13 cellular contexts compared by ENCODE assay signal in genomic region chr1:225995919-225996864, GRCh38. TPM values are rescaled to one million over a fixed set of nuclear protein-coding genes. Genes with fewer than 3 reads are reported as not detected.
DNase-seq lines count a peak whose midpoint lies in the region; ATAC-seq, FAIRE-seq and TF ChIP-seq lines count a peak whose summit lies in the region.
"Had no signal": no experiment of that assay in that cellular context is flagged by ENCODE, and none has a peak within 500 bp of the region (broad histone marks: within the 10 kb centered on the region; RNA-seq: fewer than 3 reads in every experiment).

No MANE protein-coding gene starts in this region.

- TF ChIP-seq CTCF in A549 (IDR thresholded peaks at IDR 0.05) (no peak), GM06990 (IDR thresholded peaks at IDR 0.05; ENCODE audit: insufficient read depth, low read length, poor library complexity, severe bottlenecking) (no peak), WTC11 (IDR thresholded peaks at IDR 0.05) (no peak), hepatocyte (IDR thresholded peaks at IDR 0.05; ENCODE audit: poor library complexity) (no peak), gastrocnemius medialis (IDR thresholded peaks at IDR 0.05 in 4 of 5, conservative IDR thresholded peaks at IDR 0.05 in 1 of 5) (no peak), sigmoid colon (IDR thresholded peaks at IDR 0.05) (no peak)

- no peak overlapping the region for H3K4me3 Mint-ChIP-seq in WTC11

- TF ChIP-seq POLR2A in A549 (IDR thresholded peaks at IDR 0.05; ENCODE audit: low read length) (no peak), gastrocnemius medialis (IDR thresholded peaks at IDR 0.05) (no peak), sigmoid colon (IDR thresholded peaks at IDR 0.05) (no peak)

- TF ChIP-seq EP300 in A549 (IDR thresholded peaks at IDR 0.05), result no peak
- TF ChIP-seq EP300 in sigmoid colon (IDR thresholded peaks at IDR 0.05), result no peak

- H3K4me3 ChIP-seq in A549, result no peak overlapping the region
- H3K4me3 ChIP-seq in GM06990 (replicated peaks; ENCODE audit: low read depth, low read length), result peak overlapping the region; percentile 20
- no peak overlapping the region for H3K4me3 ChIP-seq in hepatocyte
- no peak overlapping the region for H3K4me3 ChIP-seq in gastrocnemius medialis
- no peak overlapping the region for H3K4me3 ChIP-seq in sigmoid colon
- H3K4me3 ChIP-seq: mucosa of descending colon had no signal

- DNase-seq in A549 (ENCODE audit: low read depth in 1 of 2, low spot score in 1 of 2) (no peak), GM06990 (ENCODE audit: extremely low read depth, insufficient read length) (no peak), WTC11 (ENCODE audit: low spot score) (no peak), hepatocyte (ENCODE audit: low spot score) (no peak), gastrocnemius medialis (no peak), SW 1271 (lab: John Stamatoyannopoulos, UW) (no peak), NCI-H526 treated with DMSO at 0.1 percent for 48 hours (lab: John Stamatoyannopoulos, UW) (no peak), sigmoid colon (no peak)
- DNase-seq: C1 segment of cervical spinal cord; mucosa of descending colon; NCI-H1417 treated with DMSO at 0.1 percent for 48 hours; stimulated activated CD4-positive, alpha-beta T cell treated with anti-CD3 and anti-CD28 coated beads, Interleukin-12 subunit alpha, Interleukin-12 subunit beta, amount 100 ng/mL, for 4 hours had no signal

- H3K4me1 Mint-ChIP-seq in WTC11, result peaks cover 11% of the 10 kb centered on the region

- peaks cover 55% of the 10 kb centered on the region for H3K79me2 ChIP-seq in hepatocyte

- peak overlapping the region; percentile 92; the same call in 2 of the 3 replicates for H3K4me2 ChIP-seq in A549
- peak overlapping the region; percentile 79 for H3K4me2 ChIP-seq in hepatocyte

- H3K27me3 ChIP-seq in GM06990 (replicated peaks; ENCODE audit: control insufficient read depth, insufficient read depth, low read length), result no peaks in the 10 kb centered on the region
- no peaks in the 10 kb centered on the region for H3K27me3 ChIP-seq in hepatocyte
- H3K27me3 ChIP-seq in gastrocnemius medialis, result no peaks in the 10 kb centered on the region
- H3K27me3 ChIP-seq in sigmoid colon, result no peaks in the 10 kb centered on the region

- ATAC-seq in A549, result no peak
- ATAC-seq in WTC11, result no peak
- ATAC-seq in gastrocnemius medialis, result no peak
- ATAC-seq: mucosa of descending colon had no signal

- intact Hi-C loops in gastrocnemius medialis (cut with DNase I; ENCODE audit: low total_unique reads) (loop anchor here (5.0 kb wide), 2 partner anchors 114 to 126 kb away; partner anchors contain the start of gene TMEM63A), sigmoid colon (cut with DNase I) (loop anchor here (5.0 kb wide), 2 partner anchors 126 to 569 kb away; partner anchors contain the start of gene LBR)

- 54% methylated on average over 4 of the region's 4 CpGs for WGBS in A549 (ENCODE audit: missing lambda C conversion rate)
- WGBS in hepatocyte (ENCODE audit: low lambda C conversion rate, missing lambda C conversion rate), result 67% methylated on average over 4 of the region's 4 CpGs
- 45 to 54% methylated on average over 4 of the region's 4 CpGs for WGBS in sigmoid colon, 2 donors

- H3K4me1 ChIP-seq in A549 (peaks cover 26% of the 10 kb centered on the region; the same call in 2 of the 3 replicates), hepatocyte (ENCODE audit: insufficient read depth) (peaks cover 13% of the 10 kb centered on the region), gastrocnemius medialis (peaks cover 31 to 41% of the 10 kb centered on the region in 2 donors), sigmoid colon (peaks cover 0 to 36% (median 26%) of the 10 kb centered on the region in 4 donors)

- POLR2A ChIA-PET in A549 (lab: Yijun Ruan, JAX) (interaction anchor here (1.2 to 1.8 kb wide), 2 partner anchors 66 kb away, joined by 5 to 11 read pairs; partner anchors contain the start of gene H3-3A), WTC11 (lab: Charles Lee) (no interaction called here)

- H3K27ac ChIP-seq in A549 (no peak overlapping the region), hepatocyte (no peak overlapping the region), gastrocnemius medialis (peak overlapping the region in 1 of 4 donors; percentile 98), sigmoid colon (no peak overlapping the region)

- peaks cover 31% of the 10 kb centered on the region for H3K36me3 Mint-ChIP-seq in WTC11

- H3K36me3 ChIP-seq in GM06990 (ENCODE audit: control insufficient read depth, insufficient read depth, low read length) (peaks cover 6% of the 10 kb centered on the region), hepatocyte (replicated peaks; ENCODE audit: insufficient read depth, low read depth) (no peaks in the 10 kb centered on the region), gastrocnemius medialis (peaks cover 0 to 40% of the 10 kb centered on the region in 2 donors), sigmoid colon (peaks cover 10 to 38% (median 22%) of the 10 kb centered on the region in 4 donors)

- TF ChIP-seq RAD21 in A549 (conservative IDR thresholded peaks at IDR 0.05 in 1 of 2, IDR thresholded peaks at IDR 0.05 in 1 of 2), result no peak

- H3K9me2 ChIP-seq in hepatocyte (replicated peaks; ENCODE audit: insufficient read depth), result no peaks in the 10 kb centered on the region

- H3K27ac Mint-ChIP-seq in WTC11, result peak overlapping the region; percentile 72; the same call in 1 of the 2 replicates

- no peaks in the 10 kb centered on the region for H3K9me3 ChIP-seq in A549
- no peaks in the 10 kb centered on the region for H3K9me3 ChIP-seq in hepatocyte (ENCODE audit: low read depth)
- H3K9me3 ChIP-seq in gastrocnemius medialis, result no peaks in the 10 kb centered on the region
- H3K9me3 ChIP-seq in sigmoid colon, result no peaks in the 10 kb centered on the region
- H3K9me3 ChIP-seq: mucosa of descending colon had no signal

- no peak for FAIRE-seq in A549 (lab: Jason Lieb, UNC)
- FAIRE-seq: TTC549 had no signal

- in situ Hi-C loops in gastrocnemius medialis (cut with MboI; ENCODE audit: low sequenced_read_pairs in 4 of 4), result no loop called here

- CTCF ChIA-PET in A549 (lab: Yijun Ruan, JAX), result interaction anchor here (1.1 to 3.8 kb wide), 3 partner anchors 10 to 21 kb away, joined by 4 to 29 read pairs (median 4); no protein-coding TSS in a partner anchor
- CTCF ChIA-PET in WTC11 (lab: Charles Lee), result interaction anchor here (3.2 kb wide), 1 partner anchor 9 kb away, joined by 13 read pairs; no protein-coding TSS in a partner anchor

- no peak overlapping the region for H2AFZ ChIP-seq in hepatocyte

- no peaks in the 10 kb centered on the region for H3K9me3 Mint-ChIP-seq in WTC11

- H3K27me3 Mint-ChIP-seq in WTC11 (ENCODE audit: low read depth), result no peaks in the 10 kb centered on the region

- H4K20me1 ChIP-seq in hepatocyte (ENCODE audit: insufficient read depth, poor library complexity, severe bottlenecking), result no peaks in the 10 kb centered on the region

TF ChIP-seq in A549, 52 proteins besides CTCF, POLR2A, EP300 and RAD21 (continues in another document):
- TF ChIP-seq, protein P1, sequence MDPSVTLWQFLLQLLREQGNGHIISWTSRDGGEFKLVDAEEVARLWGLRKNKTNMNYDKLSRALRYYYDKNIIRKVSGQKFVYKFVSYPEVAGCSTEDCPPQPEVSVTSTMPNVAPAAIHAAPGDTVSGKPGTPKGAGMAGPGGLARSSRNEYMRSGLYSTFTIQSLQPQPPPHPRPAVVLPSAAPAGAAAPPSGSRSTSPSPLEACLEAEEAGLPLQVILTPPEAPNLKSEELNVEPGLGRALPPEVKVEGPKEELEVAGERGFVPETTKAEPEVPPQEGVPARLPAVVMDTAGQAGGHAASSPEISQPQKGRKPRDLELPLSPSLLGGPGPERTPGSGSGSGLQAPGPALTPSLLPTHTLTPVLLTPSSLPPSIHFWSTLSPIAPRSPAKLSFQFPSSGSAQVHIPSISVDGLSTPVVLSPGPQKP (IDR thresholded peaks at IDR 0.05; ENCODE audit: low read depth, low read length), result no peak
- TF ChIP-seq NFE2L2 (conservative IDR thresholded peaks at IDR 0.05; ENCODE audit: low read length) (no peak), HOXA7 (CRISPR knock-in tag; IDR thresholded peaks at IDR 0.05) (no peak)

TF ChIP-seq in WTC11, 78 proteins besides CTCF, POLR2A, EP300 and RAD21:
- no peak for TF ChIP-seq FOXP1 (CRISPR knock-in tag; IDR thresholded peaks at IDR 0.05; ENCODE audit: borderline replicate concordance)
- TF ChIP-seq EMX1 (CRISPR knock-in tag; IDR thresholded peaks at IDR 0.05), result no peak
- TF ChIP-seq, protein P2, sequence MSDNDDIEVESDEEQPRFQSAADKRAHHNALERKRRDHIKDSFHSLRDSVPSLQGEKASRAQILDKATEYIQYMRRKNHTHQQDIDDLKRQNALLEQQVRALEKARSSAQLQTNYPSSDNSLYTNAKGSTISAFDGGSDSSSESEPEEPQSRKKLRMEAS (CRISPR knock-in tag; IDR thresholded peaks at IDR 0.05), result no peak

RNA-seq across cellular contexts. Expression of gene SDE2, which starts 3.0 kb away (rescaled TPM):
- polyA plus RNA-seq in A549 (2011; rRNA removed) (15.6 and 24.8 TPM in 2 replicates), A549 (2017; fragmentation: RNase III; extraction: RNeasy Plus Mini Kit Qiagen cat#74134 plus additional on column Dnase treatment) (8.4 to 9.2 TPM (median 8.8 TPM) in 3 replicates), hepatocyte (14.0 and 14.6 TPM in 2 replicates), sigmoid colon (10 to 100 TPM in 2 of 3 donors, 1 to 10 TPM in 1; 9.0 to 12.7 (median 10.2) TPM)
- 5.0 and 5.4 TPM in 2 replicates for polyA plus RNA-seq in A549 (2012; cell fraction: cytosol; rRNA removed)
- 3.6 and 8.2 TPM in 2 replicates for polyA plus RNA-seq in A549 (2012; cell fraction: nucleus; rRNA removed)
- polyA minus RNA-seq in A549 (2011; rRNA and poly(A)+ RNA removed), result 11.2 and 13.6 TPM in 2 replicates
- total RNA-seq in WTC11 (2021) (13.5 to 17.2 TPM (median 14.6 TPM) in 3 replicates), hepatocyte (24.2 and 27.3 TPM in 2 replicates), gastrocnemius medialis (10 to 100 TPM; 20.1 to 30.0 (median 23.0) TPM), sigmoid colon (10 to 100 TPM; 11.1 to 21.9 (median 18.4) TPM)

RNA-seq across cellular contexts. Expression of gene LEFTY2, which starts 55.2 kb away (rescaled TPM):
- polyA plus RNA-seq in A549 (2011; rRNA removed), result 0.08 TPM in 1 of 2 replicates, not detected in the other
- 0.04 and 0.07 TPM in 2 replicates for polyA plus RNA-seq in A549 (2012; cell fraction: cytosol; rRNA removed)
- 0.05 TPM in 1 of 2 replicates, not detected in the other for polyA plus RNA-seq in A549 (2012; cell fraction: nucleus; rRNA removed)
- polyA plus RNA-seq in A549 (2017; fragmentation: RNase III; extraction: RNeasy Plus Mini Kit Qiagen cat#74134 plus additional on column Dnase treatment), result not detected in 3 replicates
- polyA minus RNA-seq in A549 (2011; rRNA and poly(A)+ RNA removed), result not detected in 2 replicates
- total RNA-seq in WTC11 (2021), result 13.9 to 15.5 TPM (median 14.0 TPM) in 3 replicates
- total RNA-seq in hepatocyte, result 0.16 and 0.60 TPM in 2 replicates
- polyA plus RNA-seq in hepatocyte, result 0.55 and 1.1 TPM in 2 replicates
- total RNA-seq in gastrocnemius medialis, result under 1 TPM in 1 of 4 donors, not detected in 3; 0.20 TPM
- 1 to 10 TPM in 2 of 4 donors, under 1 TPM in 1, not detected in 1; 0.71 to 5.0 (median 1.1) TPM for total RNA-seq in sigmoid colon
- polyA plus RNA-seq in sigmoid colon, result 10 to 100 TPM in 1 of 3 donors, not detected in 2; 15.6 TPM
